8 cellular contexts compared by ENCODE assay signal in the genomic region with DNA sequence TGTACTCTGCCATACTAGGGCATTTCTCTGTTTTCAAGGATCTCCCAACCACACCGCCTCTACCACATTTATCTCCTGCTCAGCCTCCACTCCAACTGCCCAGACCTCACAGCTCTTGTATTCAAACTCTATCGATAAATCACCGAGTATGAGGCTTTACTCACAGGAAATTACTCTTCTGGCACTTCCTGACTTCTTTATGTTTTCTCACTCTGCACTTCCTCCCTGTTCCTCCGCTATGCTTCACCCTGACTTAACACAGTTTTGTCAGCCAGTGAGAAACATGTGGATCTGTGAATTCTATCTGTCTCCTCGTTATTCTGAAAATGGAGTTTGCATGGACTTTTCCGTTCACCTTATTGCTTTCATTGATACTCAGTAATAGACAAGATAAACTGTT. TPM values are rescaled to one million over a fixed set of nuclear protein-coding genes. Genes with fewer than 3 reads are reported as not detected.
DNase-seq lines count a peak whose midpoint lies in the region; ATAC-seq, FAIRE-seq and TF ChIP-seq lines count a peak whose summit lies in the region.

No MANE protein-coding gene starts in this region.

- no peaks in the 10 kb centered on the region for H3K9me3 ChIP-seq in endothelial cell of umbilical vein (replicated peaks; ENCODE audit: control insufficient read depth, insufficient read depth, low read length)

- POLR2A ChIA-PET in endothelial cell of umbilical vein (lab: Charles Lee) = interaction anchor here (1.3 to 2.3 kb wide), 2 partner anchors 13 to 54 kb away, joined by 4 to 9 read pairs; no protein-coding TSS in a partner anchor
- POLR2A ChIA-PET in RWPE1 (lab: Yijun Ruan, JAX; ENCODE audit: low non-redundant PET) = no interaction called here

- H3K4me1 ChIP-seq in endothelial cell of umbilical vein (ENCODE audit: control insufficient read depth, extremely low read depth, insufficient read depth, low read length) = peaks cover 45% of the 10 kb centered on the region

- peak; percentile 98 for FAIRE-seq in endothelial cell of umbilical vein (lab: Jason Lieb, UNC)

- H3K4me2 ChIP-seq in endothelial cell of umbilical vein (ENCODE audit: insufficient read depth, low read length) = peak overlapping the region; percentile 100

- H3K9me3 Mint-ChIP-seq in activated T-cell treated with anti-CD3 and anti-CD28 coated beads, Interleukin-2, amount 50 U/mL, for 24 hours = no peaks in the 10 kb centered on the region
- H3K9me3 Mint-ChIP-seq in nephron progenitor cell = peaks cover 19% of the 10 kb centered on the region

- peak overlapping the region; percentile 79 for H3K4me3 Mint-ChIP-seq in activated T-cell treated with anti-CD3 and anti-CD28 coated beads, Interleukin-2, amount 50 U/mL, for 24 hours
- no peak overlapping the region for H3K4me3 Mint-ChIP-seq in nephron progenitor cell

- no peaks in the 10 kb centered on the region for H3K27me3 Mint-ChIP-seq in activated T-cell treated with anti-CD3 and anti-CD28 coated beads, Interleukin-2, amount 50 U/mL, for 24 hours
- H3K27me3 Mint-ChIP-seq in nephron progenitor cell (ENCODE audit: low read depth, poor library complexity) = peaks cover 25% of the 10 kb centered on the region

- intact Hi-C loops in endothelial cell of umbilical vein (cut with micrococcal nuclease) = loop anchor here (1.0 kb wide), 1 partner anchor 9 kb away; no protein-coding TSS in a partner anchor

- H2AFZ ChIP-seq in endothelial cell of umbilical vein (ENCODE audit: low read depth, low read length) = no peak overlapping the region

- no peaks in the 10 kb centered on the region for H4K20me1 ChIP-seq in endothelial cell of umbilical vein (replicated peaks; ENCODE audit: control insufficient read depth, extremely low read depth, insufficient read depth, low read length)

- TF ChIP-seq CTCF in endothelial cell of umbilical vein (IDR thresholded peaks at IDR 0.05; ENCODE audit: extremely low read depth in 1 of 2, insufficient read depth in 1 of 2, low read depth in 1 of 2, low read length in 2 of 2) = no peak
- no peak for TF ChIP-seq CTCF in RWPE1 (conservative IDR thresholded peaks at IDR 0.05; ENCODE audit: low read depth)
- TF ChIP-seq CTCF in nephron progenitor cell (IDR thresholded peaks at IDR 0.05) = no peak

- peak overlapping the region; percentile 68 for H3K9ac ChIP-seq in endothelial cell of umbilical vein (replicated peaks; ENCODE audit: extremely low read depth, insufficient read depth, low read length)

- H3K27ac Mint-ChIP-seq in activated T-cell treated with anti-CD3 and anti-CD28 coated beads, Interleukin-2, amount 50 U/mL, for 24 hours = peak overlapping the region; percentile 96
- no peak overlapping the region for H3K27ac Mint-ChIP-seq in nephron progenitor cell

- no peaks in the 10 kb centered on the region for H3K27me3 ChIP-seq in endothelial cell of umbilical vein (ENCODE audit: control insufficient read depth in 2 of 2, insufficient read depth in 2 of 2, low read length in 2 of 2)

- no peaks in the 10 kb centered on the region for H3K9me1 ChIP-seq in endothelial cell of umbilical vein (replicated peaks; ENCODE audit: control insufficient read depth, extremely low read depth, insufficient read depth, low read length)

- dilution Hi-C loops in endothelial cell of umbilical vein (cut with MboI; ENCODE audit: extremely low pct_ligation_motif_present, low sequenced_read_pairs) = no loop called here

- CTCF ChIA-PET in endothelial cell of umbilical vein (lab: Charles Lee) = interaction anchor here (1.3 to 3.7 kb wide), 8 partner anchors 8 to 151 kb away, joined by 4 to 43 read pairs (median 10); no protein-coding TSS in a partner anchor
- CTCF ChIA-PET in RWPE1 (lab: Yijun Ruan, JAX) = interaction anchor here (1.5 kb wide), 1 partner anchor 13 kb away, joined by 3 read pairs; no protein-coding TSS in a partner anchor

- DNase-seq in activated T-cell treated with anti-CD3 and anti-CD28 coated beads, Interleukin-2, amount 50 U/mL, for 24 hours = peak; percentile 41
- no peak for DNase-seq in activated T-cell treated with anti-CD3 and anti-CD28 coated beads, Interleukin-2, amount 50 U/mL, for 1 hour
- DNase-seq in RKO (ENCODE audit: low spot score) = peak; percentile 79
- peak; percentile 80 for DNase-seq in endothelial cell of umbilical vein (ENCODE audit: low read depth, low spot score)
- DNase-seq in stimulated activated naive CD8-positive, alpha-beta T cell treated with anti-CD3 and anti-CD28 coated beads, Interleukin-15, Interleukin-2, amounts not matched to agents 100 U/mL and 50 U/mL, for 24 hours = no peak
- no peak for DNase-seq in RWPE1 (ENCODE audit: low spot score)
- no peak for DNase-seq in nephron progenitor cell

- peak overlapping the region; percentile 95 for H3K27ac ChIP-seq in endothelial cell of umbilical vein (ENCODE audit: insufficient read depth, low read depth, low read length)
- no peak overlapping the region for H3K27ac ChIP-seq in RWPE1

- BruUV-seq in endothelial cell of umbilical vein (replicated peaks; lab: Mats Ljungman, UMichigan) = no TSS peak

- H3K36me3 ChIP-seq in endothelial cell of umbilical vein (ENCODE audit: control insufficient read depth in 2 of 2, extremely low read depth in 1 of 2, insufficient read depth in 2 of 2, low read length in 2 of 2) = no peaks in the 10 kb centered on the region

- H3K4me3 ChIP-seq in endothelial cell of umbilical vein (replicated peaks in 1 of 3; ENCODE audit: insufficient read depth in 1 of 3, low read depth in 1 of 3, low read length in 3 of 3) = peak overlapping the region in 2 of 3 experiments; percentile 34 to 70

- peaks cover 23% of the 10 kb centered on the region for H3K36me3 Mint-ChIP-seq in activated T-cell treated with anti-CD3 and anti-CD28 coated beads, Interleukin-2, amount 50 U/mL, for 24 hours (ENCODE audit: low read depth)
- H3K36me3 Mint-ChIP-seq in nephron progenitor cell (ENCODE audit: low read depth) = peaks cover 21% of the 10 kb centered on the region

- H3K79me2 ChIP-seq in endothelial cell of umbilical vein (ENCODE audit: control insufficient read depth, insufficient read depth, low read length) = peaks cover 14% of the 10 kb centered on the region

- H3K4me1 Mint-ChIP-seq in activated T-cell treated with anti-CD3 and anti-CD28 coated beads, Interleukin-2, amount 50 U/mL, for 24 hours (ENCODE audit: low read depth) = peaks cover 60% of the 10 kb centered on the region
- peaks cover 33% of the 10 kb centered on the region for H3K4me1 Mint-ChIP-seq in nephron progenitor cell

- ATAC-seq in stimulated activated naive CD8-positive, alpha-beta T cell treated with anti-CD3 and anti-CD28 coated beads, Interleukin-15, Interleukin-2, amounts not matched to agents 100 U/mL and 50 U/mL, for 24 hours = peak; percentile 10
- no peak for ATAC-seq in GM18498 (IDR thresholded peaks at IDR 0.05; ENCODE audit: unreplicated experiment)

- TF ChIP-seq POLR2A in endothelial cell of umbilical vein (IDR thresholded peaks at IDR 0.05; ENCODE audit: low read depth, low read length) = peak; percentile 34

TF ChIP-seq in endothelial cell of umbilical vein, 7 proteins besides CTCF, POLR2A, EP300 and RAD21:
- peak; percentile 79 for TF ChIP-seq GATA2 (IDR thresholded peaks at IDR 0.05; ENCODE audit: insufficient read depth, insufficient read length, low read depth, low read length)
- TF ChIP-seq POLR2AphosphoS5 (IDR thresholded peaks at IDR 0.05; ENCODE audit: insufficient read depth, low read depth, low read length) = peak; percentile 70
- TF ChIP-seq MYC (IDR thresholded peaks at IDR 0.05; ENCODE audit: low read depth, low read length) = no peak
- peak; percentile 49 for TF ChIP-seq JUN (IDR thresholded peaks at IDR 0.05; ENCODE audit: borderline replicate concordance, insufficient read depth, insufficient read length, low read depth)
- TF ChIP-seq, protein P1, sequence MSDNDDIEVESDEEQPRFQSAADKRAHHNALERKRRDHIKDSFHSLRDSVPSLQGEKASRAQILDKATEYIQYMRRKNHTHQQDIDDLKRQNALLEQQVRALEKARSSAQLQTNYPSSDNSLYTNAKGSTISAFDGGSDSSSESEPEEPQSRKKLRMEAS (IDR thresholded peaks at IDR 0.05; ENCODE audit: insufficient read depth, insufficient read length) = no peak
- no peak for TF ChIP-seq EZH2 (IDR thresholded peaks at IDR 0.05; ENCODE audit: borderline replicate concordance, low read depth, low read length, severe bottlenecking)
- peak; percentile 86 for TF ChIP-seq FOS (IDR thresholded peaks at IDR 0.05; ENCODE audit: borderline replicate concordance, insufficient read depth, low read length)

RNA-seq across cellular contexts. Expression of gene CARD8, which starts 2.6 kb away (rescaled TPM):
- 123 and 156 TPM in 2 replicates for total RNA-seq in endothelial cell of umbilical vein
- 57.3 and 64.6 TPM in 2 replicates for polyA plus RNA-seq in endothelial cell of umbilical vein
- polyA plus RNA-seq in endothelial cell of umbilical vein (2011; cell fraction: cytosol; rRNA removed) = 53.3 and 56.2 TPM in 2 replicates
- 398 and 519 TPM in 2 replicates for polyA plus RNA-seq in endothelial cell of umbilical vein (2011; cell fraction: nucleus; rRNA removed)
- 158 and 170 TPM in 2 replicates for polyA plus RNA-seq in endothelial cell of umbilical vein (2012)
- 67.7 and 82.8 TPM in 2 replicates for polyA minus RNA-seq in endothelial cell of umbilical vein
- 4.3 TPM for polyA minus RNA-seq in endothelial cell of umbilical vein (2011; cell fraction: cytosol; rRNA and poly(A)+ RNA removed)
- 143 and 242 TPM in 2 replicates for polyA minus RNA-seq in endothelial cell of umbilical vein (2011; cell fraction: nucleus; rRNA and poly(A)+ RNA removed)

RNA-seq across cellular contexts. Expression of gene ZNF114, which starts 11.5 kb away (rescaled TPM):
- 0.39 and 1.5 TPM in 2 replicates for total RNA-seq in endothelial cell of umbilical vein
- 0.12 and 0.38 TPM in 2 replicates for polyA plus RNA-seq in endothelial cell of umbilical vein
- 0.44 and 0.68 TPM in 2 replicates for polyA plus RNA-seq in endothelial cell of umbilical vein (2011; cell fraction: cytosol; rRNA removed)
- polyA plus RNA-seq in endothelial cell of umbilical vein (2011; cell fraction: nucleus; rRNA removed) = 0.24 and 0.34 TPM in 2 replicates
- polyA plus RNA-seq in endothelial cell of umbilical vein (2012) = 0.35 and 0.36 TPM in 2 replicates
- 1.1 TPM in 1 of 2 replicates, not detected in the other for polyA minus RNA-seq in endothelial cell of umbilical vein
- 5.5 TPM for polyA minus RNA-seq in endothelial cell of umbilical vein (2011; cell fraction: cytosol; rRNA and poly(A)+ RNA removed)
- polyA minus RNA-seq in endothelial cell of umbilical vein (2011; cell fraction: nucleus; rRNA and poly(A)+ RNA removed) = 0.48 and 0.96 TPM in 2 replicates

Comparison
In these comparisons a context has a peak if more than half of its experiments do, and no peak if none do; other contexts are left out.
1. DNase-seq: peak in activated T-cell treated with anti-CD3 and anti-CD28 coated beads, Interleukin-2, amount 50 U/mL, for 24 hours (single experiment), RKO (single experiment) and endothelial cell of umbilical vein (single experiment); none in activated T-cell treated with anti-CD3 and anti-CD28 coated beads, Interleukin-2, amount 50 U/mL, for 1 hour (single experiment), stimulated activated naive CD8-positive, alpha-beta T cell treated with anti-CD3 and anti-CD28 coated beads, Interleukin-15, Interleukin-2, amounts not matched to agents 100 U/mL and 50 U/mL, for 24 hours (single experiment), RWPE1 (single experiment) and nephron progenitor cell (single experiment).